Comparison of ENCODE assay signal across 1 cellular context in the genomic region with DNA sequence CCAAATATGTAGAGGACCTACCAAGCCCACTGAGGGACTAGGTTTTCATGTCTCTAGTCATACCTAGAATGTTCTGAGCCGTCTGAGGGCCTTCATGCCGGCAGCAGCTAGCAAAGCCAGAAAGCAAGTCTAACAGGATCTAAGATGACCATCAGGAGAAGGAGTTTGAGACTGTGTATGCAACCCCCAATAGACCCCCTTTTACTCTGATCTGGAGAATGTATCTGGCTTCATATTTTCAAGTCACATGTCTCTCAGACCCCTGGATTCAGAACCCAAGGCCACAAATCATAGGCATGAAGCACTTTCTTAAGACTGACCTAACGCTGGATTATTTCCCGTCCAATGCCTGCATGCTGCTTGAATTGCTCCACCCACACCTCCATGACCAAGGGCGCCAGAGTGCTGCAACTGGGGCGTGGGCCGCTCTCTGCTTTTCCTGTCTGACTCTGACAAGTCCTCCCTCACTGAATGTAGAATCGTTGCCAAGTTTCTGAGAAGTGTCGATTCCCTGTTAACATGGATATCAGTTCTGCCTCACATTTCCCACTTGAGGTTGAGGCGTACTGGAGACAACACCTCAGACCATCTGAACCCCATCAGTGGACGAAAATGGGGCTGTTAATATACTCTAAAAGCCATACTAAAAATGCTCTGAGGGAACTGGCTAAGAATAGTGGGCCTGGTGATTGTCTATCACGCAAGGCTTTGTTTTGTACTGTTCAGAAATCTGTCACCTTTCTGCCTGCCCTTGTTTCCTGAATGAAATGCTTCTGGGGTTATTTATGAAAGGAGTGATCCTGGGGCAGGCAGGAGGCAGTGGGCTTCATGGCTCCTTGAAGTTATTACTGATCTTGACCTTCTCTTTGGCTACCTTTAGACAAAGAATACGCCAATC.
TF ChIP-seq lines count a peak whose summit lies in the region.

No MANE protein-coding gene starts in this region.

TF ChIP-seq in K562, 482 proteins besides CTCF, POLR2A, EP300 and RAD21 (continued from another document and continues in another):
- TF ChIP-seq, protein P1, sequence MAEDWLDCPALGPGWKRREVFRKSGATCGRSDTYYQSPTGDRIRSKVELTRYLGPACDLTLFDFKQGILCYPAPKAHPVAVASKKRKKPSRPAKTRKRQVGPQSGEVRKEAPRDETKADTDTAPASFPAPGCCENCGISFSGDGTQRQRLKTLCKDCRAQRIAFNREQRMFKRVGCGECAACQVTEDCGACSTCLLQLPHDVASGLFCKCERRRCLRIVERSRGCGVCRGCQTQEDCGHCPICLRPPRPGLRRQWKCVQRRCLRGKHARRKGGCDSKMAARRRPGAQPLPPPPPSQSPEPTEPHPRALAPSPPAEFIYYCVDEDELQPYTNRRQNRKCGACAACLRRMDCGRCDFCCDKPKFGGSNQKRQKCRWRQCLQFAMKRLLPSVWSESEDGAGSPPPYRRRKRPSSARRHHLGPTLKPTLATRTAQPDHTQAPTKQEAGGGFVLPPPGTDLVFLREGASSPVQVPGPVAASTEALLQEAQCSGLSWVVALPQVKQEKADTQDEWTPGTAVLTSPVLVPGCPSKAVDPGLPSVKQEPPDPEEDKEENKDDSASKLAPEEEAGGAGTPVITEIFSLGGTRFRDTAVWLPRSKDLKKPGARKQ (CRISPR knock-in tag; IDR thresholded peaks at IDR 0.05): no peak
- TF ChIP-seq TAF1 (IDR thresholded peaks at IDR 0.05; ENCODE audit: control insufficient read depth, extremely low read depth, insufficient read depth, low read length, severe bottlenecking): no peak
- no peak; the same call in 1 of the 2 replicates for TF ChIP-seq PHF8 (IDR thresholded peaks at IDR 0.05; ENCODE audit: borderline replicate concordance, low read length)
- TF ChIP-seq, protein P2, sequence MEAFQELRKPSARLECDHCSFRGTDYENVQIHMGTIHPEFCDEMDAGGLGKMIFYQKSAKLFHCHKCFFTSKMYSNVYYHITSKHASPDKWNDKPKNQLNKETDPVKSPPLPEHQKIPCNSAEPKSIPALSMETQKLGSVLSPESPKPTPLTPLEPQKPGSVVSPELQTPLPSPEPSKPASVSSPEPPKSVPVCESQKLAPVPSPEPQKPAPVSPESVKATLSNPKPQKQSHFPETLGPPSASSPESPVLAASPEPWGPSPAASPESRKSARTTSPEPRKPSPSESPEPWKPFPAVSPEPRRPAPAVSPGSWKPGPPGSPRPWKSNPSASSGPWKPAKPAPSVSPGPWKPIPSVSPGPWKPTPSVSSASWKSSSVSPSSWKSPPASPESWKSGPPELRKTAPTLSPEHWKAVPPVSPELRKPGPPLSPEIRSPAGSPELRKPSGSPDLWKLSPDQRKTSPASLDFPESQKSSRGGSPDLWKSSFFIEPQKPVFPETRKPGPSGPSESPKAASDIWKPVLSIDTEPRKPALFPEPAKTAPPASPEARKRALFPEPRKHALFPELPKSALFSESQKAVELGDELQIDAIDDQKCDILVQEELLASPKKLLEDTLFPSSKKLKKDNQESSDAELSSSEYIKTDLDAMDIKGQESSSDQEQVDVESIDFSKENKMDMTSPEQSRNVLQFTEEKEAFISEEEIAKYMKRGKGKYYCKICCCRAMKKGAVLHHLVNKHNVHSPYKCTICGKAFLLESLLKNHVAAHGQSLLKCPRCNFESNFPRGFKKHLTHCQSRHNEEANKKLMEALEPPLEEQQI (IDR thresholded peaks at IDR 0.05): no peak
- no peak for TF ChIP-seq ZKSCAN1 (IDR thresholded peaks at IDR 0.05; ENCODE audit: low read depth, low read length)
- no peak for TF ChIP-seq RHOXF2B (CRISPR knock-in tag; conservative IDR thresholded peaks at IDR 0.05)
- TF ChIP-seq GABPA (tag; conservative IDR thresholded peaks at IDR 0.05; ENCODE audit: low read depth): no peak
- no peak for TF ChIP-seq ZNF561 (CRISPR knock-in tag; conservative IDR thresholded peaks at IDR 0.05)
- no peak for TF ChIP-seq SRSF1 (IDR thresholded peaks at IDR 0.05; ENCODE audit: low read depth, low read length)
- TF ChIP-seq COPS2 (conservative IDR thresholded peaks at IDR 0.05): no peak
- no peak for TF ChIP-seq ZNF584 (CRISPR knock-in tag; IDR thresholded peaks at IDR 0.05; ENCODE audit: low read depth)
- TF ChIP-seq, protein P3, sequence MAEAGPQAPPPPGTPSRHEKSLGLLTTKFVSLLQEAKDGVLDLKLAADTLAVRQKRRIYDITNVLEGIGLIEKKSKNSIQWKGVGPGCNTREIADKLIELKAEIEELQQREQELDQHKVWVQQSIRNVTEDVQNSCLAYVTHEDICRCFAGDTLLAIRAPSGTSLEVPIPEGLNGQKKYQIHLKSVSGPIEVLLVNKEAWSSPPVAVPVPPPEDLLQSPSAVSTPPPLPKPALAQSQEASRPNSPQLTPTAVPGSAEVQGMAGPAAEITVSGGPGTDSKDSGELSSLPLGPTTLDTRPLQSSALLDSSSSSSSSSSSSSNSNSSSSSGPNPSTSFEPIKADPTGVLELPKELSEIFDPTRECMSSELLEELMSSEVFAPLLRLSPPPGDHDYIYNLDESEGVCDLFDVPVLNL (CRISPR knock-in tag; IDR thresholded peaks at IDR 0.05; ENCODE audit: low read depth): no peak
- peak; percentile 76 for TF ChIP-seq ARID1B (IDR thresholded peaks at IDR 0.05)
- TF ChIP-seq ARID2 (IDR thresholded peaks at IDR 0.05): no peak
- no peak for TF ChIP-seq ETS2 (tag; IDR thresholded peaks at IDR 0.05; ENCODE audit: borderline replicate concordance, poor library complexity, severe bottlenecking)
- TF ChIP-seq FOXA3 (CRISPR knock-in tag; conservative IDR thresholded peaks at IDR 0.05 in 1 of 2, IDR thresholded peaks at IDR 0.05 in 1 of 2): no peak
- no peak for TF ChIP-seq ETV6 (IDR thresholded peaks at IDR 0.05; ENCODE audit: borderline replicate concordance in 1 of 2, low read depth in 2 of 2, low read length in 1 of 2)
- TF ChIP-seq ETV6 (CRISPR knock-in tag; IDR thresholded peaks at IDR 0.05; ENCODE audit: borderline replicate concordance): no peak
- TF ChIP-seq ELF4 (CRISPR knock-in tag; IDR thresholded peaks at IDR 0.05): 0 out of 2 replicates have a peak, but pooled peaks have one; percentile 8
- TF ChIP-seq MCM5 (IDR thresholded peaks at IDR 0.05; ENCODE audit: low read depth): no peak
- no peak for TF ChIP-seq SMAD1 (IDR thresholded peaks at IDR 0.05; ENCODE audit: low read depth, low read length, partially characterized antibody)
- TF ChIP-seq XRCC5 (IDR thresholded peaks at IDR 0.05; ENCODE audit: low read depth, low read length): no peak
- TF ChIP-seq, protein P4, sequence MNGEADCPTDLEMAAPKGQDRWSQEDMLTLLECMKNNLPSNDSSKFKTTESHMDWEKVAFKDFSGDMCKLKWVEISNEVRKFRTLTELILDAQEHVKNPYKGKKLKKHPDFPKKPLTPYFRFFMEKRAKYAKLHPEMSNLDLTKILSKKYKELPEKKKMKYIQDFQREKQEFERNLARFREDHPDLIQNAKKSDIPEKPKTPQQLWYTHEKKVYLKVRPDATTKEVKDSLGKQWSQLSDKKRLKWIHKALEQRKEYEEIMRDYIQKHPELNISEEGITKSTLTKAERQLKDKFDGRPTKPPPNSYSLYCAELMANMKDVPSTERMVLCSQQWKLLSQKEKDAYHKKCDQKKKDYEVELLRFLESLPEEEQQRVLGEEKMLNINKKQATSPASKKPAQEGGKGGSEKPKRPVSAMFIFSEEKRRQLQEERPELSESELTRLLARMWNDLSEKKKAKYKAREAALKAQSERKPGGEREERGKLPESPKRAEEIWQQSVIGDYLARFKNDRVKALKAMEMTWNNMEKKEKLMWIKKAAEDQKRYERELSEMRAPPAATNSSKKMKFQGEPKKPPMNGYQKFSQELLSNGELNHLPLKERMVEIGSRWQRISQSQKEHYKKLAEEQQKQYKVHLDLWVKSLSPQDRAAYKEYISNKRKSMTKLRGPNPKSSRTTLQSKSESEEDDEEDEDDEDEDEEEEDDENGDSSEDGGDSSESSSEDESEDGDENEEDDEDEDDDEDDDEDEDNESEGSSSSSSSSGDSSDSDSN (IDR thresholded peaks at IDR 0.05; ENCODE audit: borderline replicate concordance in 1 of 2, low read depth in 2 of 2, low read length in 2 of 2): peak in 1 of 2 experiments; percentile 64; a peak in 1 of 4 replicates
- peak; percentile 91 for TF ChIP-seq NFIC (IDR thresholded peaks at IDR 0.05)
- TF ChIP-seq U2AF2 (optimal IDR thresholded peaks at IDR 0.05; ENCODE audit: low read depth, low read length): no peak
- no peak for TF ChIP-seq CHCHD3 (CRISPR knock-in tag; IDR thresholded peaks at IDR 0.05)
- peak; percentile 71 for TF ChIP-seq MEIS2 (IDR thresholded peaks at IDR 0.05; ENCODE audit: partially characterized antibody)
- TF ChIP-seq GATA2 (CRISPR knock-in tag; IDR thresholded peaks at IDR 0.05): no peak
- TF ChIP-seq SAFB (IDR thresholded peaks at IDR 0.05; ENCODE audit: borderline replicate concordance, low read depth, low read length): no peak
- TF ChIP-seq CHD2 (IDR thresholded peaks at IDR 0.05; ENCODE audit: low read depth, low read length): no peak
- no peak for TF ChIP-seq CHD1 (IDR thresholded peaks at IDR 0.05; ENCODE audit: low read length)
- TF ChIP-seq, protein P5, sequence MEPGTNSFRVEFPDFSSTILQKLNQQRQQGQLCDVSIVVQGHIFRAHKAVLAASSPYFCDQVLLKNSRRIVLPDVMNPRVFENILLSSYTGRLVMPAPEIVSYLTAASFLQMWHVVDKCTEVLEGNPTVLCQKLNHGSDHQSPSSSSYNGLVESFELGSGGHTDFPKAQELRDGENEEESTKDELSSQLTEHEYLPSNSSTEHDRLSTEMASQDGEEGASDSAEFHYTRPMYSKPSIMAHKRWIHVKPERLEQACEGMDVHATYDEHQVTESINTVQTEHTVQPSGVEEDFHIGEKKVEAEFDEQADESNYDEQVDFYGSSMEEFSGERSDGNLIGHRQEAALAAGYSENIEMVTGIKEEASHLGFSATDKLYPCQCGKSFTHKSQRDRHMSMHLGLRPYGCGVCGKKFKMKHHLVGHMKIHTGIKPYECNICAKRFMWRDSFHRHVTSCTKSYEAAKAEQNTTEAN (CRISPR knock-in tag; IDR thresholded peaks at IDR 0.05): no peak
- TF ChIP-seq, protein P6, sequence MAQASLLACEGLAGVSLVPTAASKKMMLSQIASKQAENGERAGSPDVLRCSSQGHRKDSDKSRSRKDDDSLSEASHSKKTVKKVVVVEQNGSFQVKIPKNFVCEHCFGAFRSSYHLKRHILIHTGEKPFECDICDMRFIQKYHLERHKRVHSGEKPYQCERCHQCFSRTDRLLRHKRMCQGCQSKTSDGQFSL (CRISPR knock-in tag; IDR thresholded peaks at IDR 0.05): no peak
- TF ChIP-seq, protein P6 (tag; IDR thresholded peaks at IDR 0.05): no peak
- no peak for TF ChIP-seq NFRKB (IDR thresholded peaks at IDR 0.05; ENCODE audit: low read depth)
- TF ChIP-seq MTA2 (IDR thresholded peaks at IDR 0.05; ENCODE audit: low read depth): no peak
- TF ChIP-seq XRCC3 (IDR thresholded peaks at IDR 0.05): no peak
- no peak for TF ChIP-seq ZNF707 (CRISPR knock-in tag; conservative IDR thresholded peaks at IDR 0.05)
- TF ChIP-seq ERF (CRISPR knock-in tag; IDR thresholded peaks at IDR 0.05): no peak
- TF ChIP-seq FOXK2 (conservative IDR thresholded peaks at IDR 0.05 in 1 of 2, IDR thresholded peaks at IDR 0.05 in 1 of 2; ENCODE audit: low read depth in 2 of 2): 0 out of 4 replicates have a peak, but pooled peaks of 1 of the 2 experiments have one; percentile 10
- no peak for TF ChIP-seq ZNF23 (CRISPR knock-in tag; IDR thresholded peaks at IDR 0.05)
- TF ChIP-seq TOE1 (IDR thresholded peaks at IDR 0.05; ENCODE audit: borderline replicate concordance): no peak
- no peak for TF ChIP-seq TOE1 (CRISPR knock-in tag; IDR thresholded peaks at IDR 0.05; ENCODE audit: borderline replicate concordance, low read depth)
- TF ChIP-seq TEAD2 (tag; IDR thresholded peaks at IDR 0.05): no peak
- no peak for TF ChIP-seq SMAD2 (IDR thresholded peaks at IDR 0.05; ENCODE audit: low read depth, low read length)
- no peak for TF ChIP-seq ZC3H8 (IDR thresholded peaks at IDR 0.05)
- no peak for TF ChIP-seq HSF4 (CRISPR knock-in tag; IDR thresholded peaks at IDR 0.05; ENCODE audit: borderline replicate concordance)
- TF ChIP-seq, protein P7, sequence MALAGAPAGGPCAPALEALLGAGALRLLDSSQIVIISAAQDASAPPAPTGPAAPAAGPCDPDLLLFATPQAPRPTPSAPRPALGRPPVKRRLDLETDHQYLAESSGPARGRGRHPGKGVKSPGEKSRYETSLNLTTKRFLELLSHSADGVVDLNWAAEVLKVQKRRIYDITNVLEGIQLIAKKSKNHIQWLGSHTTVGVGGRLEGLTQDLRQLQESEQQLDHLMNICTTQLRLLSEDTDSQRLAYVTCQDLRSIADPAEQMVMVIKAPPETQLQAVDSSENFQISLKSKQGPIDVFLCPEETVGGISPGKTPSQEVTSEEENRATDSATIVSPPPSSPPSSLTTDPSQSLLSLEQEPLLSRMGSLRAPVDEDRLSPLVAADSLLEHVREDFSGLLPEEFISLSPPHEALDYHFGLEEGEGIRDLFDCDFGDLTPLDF (CRISPR knock-in tag; IDR thresholded peaks at IDR 0.05): no peak
- TF ChIP-seq, protein P8, sequence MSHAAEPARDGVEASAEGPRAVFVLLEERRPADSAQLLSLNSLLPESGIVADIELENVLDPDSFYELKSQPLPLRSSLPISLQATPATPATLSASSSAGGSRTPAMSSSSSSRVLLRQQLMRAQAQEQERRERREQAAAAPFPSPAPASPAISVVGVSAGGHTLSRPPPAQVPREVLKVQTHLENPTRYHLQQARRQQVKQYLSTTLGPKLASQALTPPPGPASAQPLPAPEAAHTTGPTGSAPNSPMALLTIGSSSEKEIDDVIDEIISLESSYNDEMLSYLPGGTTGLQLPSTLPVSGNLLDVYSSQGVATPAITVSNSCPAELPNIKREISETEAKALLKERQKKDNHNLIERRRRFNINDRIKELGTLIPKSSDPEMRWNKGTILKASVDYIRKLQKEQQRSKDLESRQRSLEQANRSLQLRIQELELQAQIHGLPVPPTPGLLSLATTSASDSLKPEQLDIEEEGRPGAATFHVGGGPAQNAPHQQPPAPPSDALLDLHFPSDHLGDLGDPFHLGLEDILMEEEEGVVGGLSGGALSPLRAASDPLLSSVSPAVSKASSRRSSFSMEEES (CRISPR knock-in tag; IDR thresholded peaks at IDR 0.05): no peak
- no peak for TF ChIP-seq CC2D1A (IDR thresholded peaks at IDR 0.05)
- TF ChIP-seq SMAD3 (CRISPR knock-in tag; conservative IDR thresholded peaks at IDR 0.05): no peak
- no peak for TF ChIP-seq SIN3B (IDR thresholded peaks at IDR 0.05; ENCODE audit: low read depth)
- no peak for TF ChIP-seq IFI16 (CRISPR knock-in tag; IDR thresholded peaks at IDR 0.05)
- no peak for TF ChIP-seq GABPB2 (CRISPR knock-in tag; conservative IDR thresholded peaks at IDR 0.05)
- TF ChIP-seq, protein P9, sequence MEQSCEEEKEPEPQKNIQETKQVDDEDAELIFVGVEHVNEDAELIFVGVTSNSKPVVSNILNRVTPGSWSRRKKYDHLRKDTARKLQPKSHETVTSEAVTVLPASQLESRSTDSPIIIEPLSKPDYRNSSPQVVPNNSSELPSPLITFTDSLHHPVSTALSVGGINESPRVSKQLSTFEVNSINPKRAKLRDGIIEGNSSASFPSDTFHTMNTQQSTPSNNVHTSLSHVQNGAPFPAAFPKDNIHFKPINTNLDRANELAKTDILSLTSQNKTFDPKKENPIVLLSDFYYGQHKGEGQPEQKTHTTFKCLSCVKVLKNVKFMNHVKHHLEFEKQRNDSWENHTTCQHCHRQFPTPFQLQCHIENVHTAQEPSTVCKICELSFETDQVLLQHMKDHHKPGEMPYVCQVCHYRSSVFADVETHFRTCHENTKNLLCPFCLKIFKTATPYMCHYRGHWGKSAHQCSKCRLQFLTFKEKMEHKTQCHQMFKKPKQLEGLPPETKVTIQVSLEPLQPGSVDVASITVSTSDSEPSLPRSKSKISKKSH (CRISPR knock-in tag; IDR thresholded peaks at IDR 0.05): no peak
- no peak for TF ChIP-seq FOS (IDR thresholded peaks at IDR 0.05; ENCODE audit: extremely low read depth, insufficient read length)
